ENCODE assay signal across 10 cellular contexts in genomic region chr2:28628506-28628905, GRCh38.
"Had no signal": no experiment of that assay in that cellular context is flagged by ENCODE, and none has a peak within 500 bp of the region (broad histone marks: within the 10 kb centered on the region; RNA-seq: fewer than 3 reads in every experiment).

No MANE protein-coding gene starts in this region.

- H3K4me3 ChIP-seq: left lung, pancreas had no signal

- H3K27ac ChIP-seq: left lung, pancreas had no signal

- DNase-seq: activated CD4-positive, alpha-beta T cell treated with anti-CD3 and anti-CD28 coated beads, Interleukin-2, amount 50 U/mL, for 1 hour; activated CD4-positive, CD25-positive, alpha-beta regulatory T cell; effector memory CD8-positive, alpha-beta T cell; erythroblast; left lung; SIG-M5; stimulated activated CD4-positive, alpha-beta T cell treated with anti-CD3 and anti-CD28 coated beads, Interleukin-1b, Interleukin-23, amount 100 ng/mL, for 48 hours; stimulated activated naive B cell treated with anti-CD40 and anti-IgM and Interleukin-4, amounts not matched to agents 10 μg/mL and 1 μg/mL and 100 μg/mL, for 72 hours; T-helper 2 cell had no signal

- ATAC-seq: effector memory CD8-positive, alpha-beta T cell; left lung; pancreas; stimulated activated naive B cell treated with anti-CD40 and anti-IgM and Interleukin-4, amounts not matched to agents 10 μg/mL and 1 μg/mL and 100 μg/mL, for 72 hours had no signal

- H3K9me3 ChIP-seq: left lung, pancreas had no signal

- H3K36me3 ChIP-seq: pancreas had no signal

- H3K27me3 ChIP-seq: left lung, pancreas had no signal
